8 cellular contexts compared by ENCODE assay signal in the genomic region with DNA sequence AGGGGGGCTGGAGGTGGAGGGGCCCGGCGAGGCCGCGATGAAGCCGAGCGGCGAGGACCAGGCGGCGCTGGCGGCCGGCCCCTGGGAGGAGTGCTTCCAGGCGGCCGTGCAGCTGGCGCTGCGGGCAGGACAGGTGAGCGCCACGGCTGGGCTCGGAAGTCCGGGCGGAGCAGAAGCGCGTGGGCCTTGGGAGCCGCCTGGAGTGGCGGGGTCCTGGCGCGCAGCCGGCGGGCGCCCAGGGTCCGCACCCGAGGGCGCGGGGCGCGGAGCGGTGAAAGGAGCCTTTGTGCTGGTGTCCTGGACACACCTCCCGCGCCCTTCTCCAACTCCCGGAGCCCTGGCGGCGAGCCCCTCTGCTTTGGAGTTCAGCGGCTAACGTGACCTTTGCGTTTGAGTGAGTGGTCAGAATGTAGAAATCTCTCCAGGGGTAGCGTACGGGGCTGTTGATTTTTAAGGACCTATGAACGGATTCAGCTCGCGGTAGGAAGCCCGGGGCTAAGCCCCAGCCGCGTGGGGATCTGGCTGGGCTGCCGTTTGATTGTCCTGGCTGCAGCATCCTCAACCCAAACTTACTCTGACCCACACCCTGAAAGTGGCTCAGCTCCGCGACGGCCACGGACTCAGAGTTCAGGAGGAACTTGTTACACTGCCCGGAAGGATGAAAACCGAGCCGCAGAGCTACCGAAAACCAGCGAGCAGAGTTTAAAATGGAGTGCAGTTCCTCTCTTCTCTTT. TPM values are rescaled to one million over a fixed set of nuclear protein-coding genes. Genes with fewer than 3 reads are reported as not detected.
A peak's percentile ranks its signal among the peaks of the same experiment; 100 is the strongest.
DNase-seq lines count a peak whose midpoint lies in the region; ATAC-seq and TF ChIP-seq lines count a peak whose summit lies in the region.

No MANE protein-coding gene starts in this region.

- no peak for TF ChIP-seq POLR2A in esophagus squamous epithelium (IDR thresholded peaks at IDR 0.05)

- no peaks in the 10 kb centered on the region for H3K9me3 ChIP-seq in esophagus squamous epithelium

- H3K4me1 ChIP-seq in esophagus squamous epithelium, result peaks cover 30 to 73% (median 30%) of the 10 kb centered on the region in 3 donors

- H3K4me3 Mint-ChIP-seq in natural killer cell, result peak overlapping the region; percentile 87

- peak overlapping the region; percentile 69 to 99 (median 94) for H3K4me3 ChIP-seq in esophagus squamous epithelium

- H3K27me3 Mint-ChIP-seq in natural killer cell (ENCODE audit: low read depth in 2 of 2), result no peaks in the 10 kb centered on the region

- 0 to 2% methylated on average over 8 to 16 of the region's 62 CpGs for WGBS in esophagus squamous epithelium, 2 donors

- peaks cover 6 to 18% of the 10 kb centered on the region in 2 donors for H3K4me1 Mint-ChIP-seq in natural killer cell

- H3K36me3 Mint-ChIP-seq in natural killer cell, result no peaks in the 10 kb centered on the region

- no peaks in the 10 kb centered on the region for H3K9me3 Mint-ChIP-seq in natural killer cell

- no peak for TF ChIP-seq CTCF in esophagus squamous epithelium (IDR thresholded peaks at IDR 0.05)
- TF ChIP-seq CTCF in natural killer cell (IDR thresholded peaks at IDR 0.05), result no peak
- no peak for TF ChIP-seq CTCF in GM13976 (IDR thresholded peaks at IDR 0.05; ENCODE audit: borderline replicate concordance, control extremely low read depth, extremely low read depth, insufficient read depth, missing control alignments)

- peak overlapping the region in 1 of 2 donors; percentile 52 for H3K27ac Mint-ChIP-seq in natural killer cell

- ATAC-seq in GM21619 (IDR thresholded peaks at IDR 0.05; ENCODE audit: unreplicated experiment) (peak; percentile 26), natural killer cell (peak; percentile 2 to 4 (median 3))

- intact Hi-C loops in esophagus squamous epithelium (cut with DNase I), result no loop called here
- intact Hi-C loops in natural killer cell (cut with micrococcal nuclease), result loop anchor here (10.0 kb wide), 1 partner anchor 393 kb away; a partner anchor contains a TSS

- peak overlapping the region; percentile 96 to 100 (median 98) for H3K27ac ChIP-seq in esophagus squamous epithelium

- no peaks in the 10 kb centered on the region for H3K36me3 ChIP-seq in esophagus squamous epithelium

- DNase-seq in ELF-1 (ENCODE audit: low read depth, low spot score), result peak; percentile 86
- DNase-seq in KBM-7, result peak; percentile 64
- DNase-seq in activated CD4-positive, alpha-beta T cell treated with anti-CD3 and anti-CD28 coated beads, Interleukin-2, amount 50 U/mL, for 48 hours, result peak; percentile 13 to 38
- no peak for DNase-seq in esophagus squamous epithelium (lab: John Stamatoyannopoulos, UW)
- DNase-seq in natural killer cell, result peak; percentile 20
- DNase-seq in GM13976 (ENCODE audit: low spot score), result no peak
- no peak for DNase-seq in T-helper 9 cell

- no peaks in the 10 kb centered on the region for H3K27me3 ChIP-seq in esophagus squamous epithelium

- in situ Hi-C loops in KBM-7 (cut with MboI; ENCODE audit: low pct_unique_long_range_greater_than_20kb, low sequenced_read_pairs), result no loop called here
- in situ Hi-C loops in GM13976 (cut with MboI; ENCODE audit: low sequenced_read_pairs, unreplicated experiment), result no loop called here

RNA-seq across cellular contexts. Expression of a gene that starts 0.5 kb away (rescaled TPM):
- total RNA-seq in esophagus squamous epithelium, result 100 to 1,000 TPM; 121 to 235 (median 164) TPM
- 1 to 10 TPM; 2.7 to 6.6 (median 3.6) TPM for total RNA-seq in natural killer cell

Comparison
In these comparisons a context has a peak if more than half of its experiments do, and no peak if none do; other contexts are left out.
1. DNase-seq: peak in ELF-1 (single experiment), KBM-7 (single experiment), activated CD4-positive, alpha-beta T cell treated with anti-CD3 and anti-CD28 coated beads, Interleukin-2, amount 50 U/mL, for 48 hours (2 of 2) and natural killer cell (single experiment); none in esophagus squamous epithelium (single experiment), GM13976 (single experiment) and T-helper 9 cell (single experiment).
2. RNA of a gene that starts 0.5 kb away (total RNA-seq): 121 to 235 TPM in esophagus squamous epithelium; 2.7 to 6.6 TPM in natural killer cell; every median in the first group is over 10 times any median in the second.